ENCODE assay signal across 9 cellular contexts in the genomic region with DNA sequence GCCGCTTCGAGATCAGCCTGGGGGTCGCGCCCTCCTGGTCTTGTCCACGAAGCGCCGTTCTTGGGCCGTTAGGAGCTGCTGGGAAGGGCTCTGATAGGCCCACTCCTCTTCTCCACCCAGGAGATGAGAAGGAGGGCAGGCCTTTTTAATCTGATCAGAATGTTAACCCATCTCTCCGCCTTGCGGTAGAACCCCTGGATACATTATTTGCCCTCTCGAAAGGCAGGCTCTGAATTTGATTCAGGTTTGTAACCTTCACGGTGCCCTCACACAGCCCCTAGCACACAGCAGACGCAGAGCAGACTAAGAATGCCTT. TPM values are rescaled to one million over a fixed set of nuclear protein-coding genes. Genes with fewer than 3 reads are reported as not detected.
A peak's percentile ranks its signal among the peaks of the same experiment; 100 is the strongest.
DNase-seq lines count a peak whose midpoint lies in the region; ATAC-seq and TF ChIP-seq lines count a peak whose summit lies in the region.
"Had no signal": no experiment of that assay in that cellular context is flagged by ENCODE, and none has a peak within 500 bp of the region (broad histone marks: within the 10 kb centered on the region; RNA-seq: fewer than 3 reads in every experiment).

Gene CCDC83 (plus strand): TSS at position 43 of the 316 bp plus-strand sequence. CDS start 9,741 bp downstream, outside the sequence.

- TF ChIP-seq CTCF in brain (conservative IDR thresholded peaks at IDR 0.05): no peak
- no peak for TF ChIP-seq CTCF in lower leg skin (IDR thresholded peaks at IDR 0.05)
- no peak for TF ChIP-seq CTCF in type B pancreatic cell (conservative IDR thresholded peaks at IDR 0.05)

- no peak for TF ChIP-seq POLR2A in lower leg skin (IDR thresholded peaks at IDR 0.05)

- peak within 1 kb of the TSS; percentile 38 for H3K4me3 ChIP-seq in lower leg skin (ENCODE audit: low read depth, poor library complexity, severe bottlenecking)

- no peak for DNase-seq in activated T-cell treated with anti-CD3 and anti-CD28 coated beads, Interleukin-2, amount 50 U/mL, for 24 hours
- no peak for DNase-seq in activated T-cell treated with anti-CD3 and anti-CD28 coated beads for 4 hours
- DNase-seq in lower leg skin (ENCODE audit: low spot score in 2 of 2): no peak
- DNase-seq in type B pancreatic cell (ENCODE audit: extremely low spot score, unreplicated experiment): no peak
- DNase-seq in ecto neural progenitor cell (ENCODE audit: low spot score): no peak

- peaks cover 13% of the 10 kb centered on the region for H3K36me3 Mint-ChIP-seq in activated T-cell treated with anti-CD3 and anti-CD28 coated beads, Interleukin-2, amount 50 U/mL, for 24 hours (ENCODE audit: low read depth)
- H3K36me3 Mint-ChIP-seq in brain (peaks cover 14% of the 10 kb centered on the region), type B pancreatic cell (no peaks in the 10 kb centered on the region)

- peak within 1 kb of the TSS; percentile 95 for H3K27ac Mint-ChIP-seq in activated T-cell treated with anti-CD3 and anti-CD28 coated beads, Interleukin-2, amount 50 U/mL, for 24 hours
- H3K27ac Mint-ChIP-seq in brain: peak within 1 kb of the TSS; percentile 90 to 99 (median 94)
- H3K27ac Mint-ChIP-seq in type B pancreatic cell: peak within 1 kb of the TSS; percentile 87

- ATAC-seq in HG02571 (IDR thresholded peaks at IDR 0.05; ENCODE audit: unreplicated experiment) (no peak), GM18519 (IDR thresholded peaks at IDR 0.05; ENCODE audit: low FRiP score, unreplicated experiment) (no peak)

- H3K27me3 Mint-ChIP-seq in activated T-cell treated with anti-CD3 and anti-CD28 coated beads, Interleukin-2, amount 50 U/mL, for 24 hours: no peaks in the 10 kb centered on the region
- H3K27me3 Mint-ChIP-seq in brain (peaks cover 4% of the 10 kb centered on the region), type B pancreatic cell (no peaks in the 10 kb centered on the region)

- peak within 1 kb of the TSS; percentile 86 for H3K4me3 Mint-ChIP-seq in activated T-cell treated with anti-CD3 and anti-CD28 coated beads, Interleukin-2, amount 50 U/mL, for 24 hours
- H3K4me3 Mint-ChIP-seq in brain (peak within 1 kb of the TSS; percentile 85 to 91 (median 87)), type B pancreatic cell (peak within 1 kb of the TSS; percentile 89)

- WGBS in lower leg skin, 2 donors: 31 to 34% methylated on average over 10 to 12 of the region's 13 CpGs

- peaks cover 3% of the 10 kb centered on the region for H3K9me3 Mint-ChIP-seq in activated T-cell treated with anti-CD3 and anti-CD28 coated beads, Interleukin-2, amount 50 U/mL, for 24 hours
- H3K9me3 Mint-ChIP-seq in brain: peaks cover 8 to 24% (median 17%) of the 10 kb centered on the region in 5 experiments
- peaks cover 7% of the 10 kb centered on the region for H3K9me3 Mint-ChIP-seq in type B pancreatic cell

- intact Hi-C loops in lower leg skin (cut with DNase I; ENCODE audit: low total_unique reads): loop anchor here (5.0 to 10.0 kb wide), 2 partner anchors 260 to 362 kb away; no protein-coding TSS in a partner anchor

- peaks cover 16% of the 10 kb centered on the region for H3K4me1 Mint-ChIP-seq in activated T-cell treated with anti-CD3 and anti-CD28 coated beads, Interleukin-2, amount 50 U/mL, for 24 hours (ENCODE audit: low read depth)
- H3K4me1 Mint-ChIP-seq in brain (peaks cover 15% of the 10 kb centered on the region), type B pancreatic cell (ENCODE audit: unreplicated experiment) (peaks cover 10% of the 10 kb centered on the region)

RNA-seq across cellular contexts. Expression of gene CCDC83, which starts in this region (rescaled TPM):
- not detected for polyA plus RNA-seq in brain (ENCODE audit: insufficient read depth, low read depth, low replicate concordance)
- total RNA-seq in lower leg skin: not detected
- not detected in 2 replicates for total RNA-seq in type B pancreatic cell (ENCODE audit: low replicate concordance)
- total RNA-seq: myocyte had no signal
